Comparison of ENCODE assay signal across 13 cellular contexts in the genomic region with DNA sequence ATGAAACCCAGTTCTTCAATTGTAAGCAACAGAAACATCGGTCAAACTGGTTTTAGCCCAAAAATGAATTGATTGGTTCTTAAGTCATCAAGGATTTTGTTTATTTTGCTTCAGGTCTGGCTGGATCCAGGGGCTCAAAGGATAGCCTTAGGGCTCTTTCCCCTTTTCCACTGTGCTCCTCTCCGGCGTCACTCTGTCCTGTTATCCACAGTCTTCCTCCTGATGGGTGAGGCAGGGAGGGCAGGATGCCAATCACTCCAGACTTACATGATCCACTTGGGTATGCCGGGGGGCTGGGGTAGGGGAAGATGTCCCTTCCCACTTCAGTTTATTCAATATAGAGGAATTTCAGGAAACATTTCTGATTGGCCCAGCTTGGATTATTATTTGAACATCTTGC. TPM values are rescaled to one million over a fixed set of nuclear protein-coding genes. Genes with fewer than 3 reads are reported as not detected.
DNase-seq lines count a peak whose midpoint lies in the region; ATAC-seq and TF ChIP-seq lines count a peak whose summit lies in the region.
"Had no signal": no experiment of that assay in that cellular context is flagged by ENCODE, and none has a peak within 500 bp of the region (broad histone marks: within the 10 kb centered on the region; RNA-seq: fewer than 3 reads in every experiment).

No MANE protein-coding gene starts in this region.

- POLR2A ChIA-PET in CD4-positive, alpha-beta memory T cell (lab: Charles Lee; ENCODE audit: partially characterized antibody) = no interaction called here

- H3K9me3 ChIP-seq in CD4-positive, alpha-beta memory T cell (ENCODE audit: control insufficient read depth in 1 of 2, low read length in 2 of 2) = no peaks in the 10 kb centered on the region
- no peaks in the 10 kb centered on the region for H3K9me3 ChIP-seq in right lobe of liver
- H3K9me3 ChIP-seq in spleen = no peaks in the 10 kb centered on the region

- H3K27ac Mint-ChIP-seq in CD4-positive, alpha-beta memory T cell = peak overlapping the region in 4 of 7 donors; percentile 4 to 39 (median 14)
- H3K27ac Mint-ChIP-seq in Calu3 (ENCODE audit: unreplicated experiment) = peak overlapping the region; percentile 22
- no peak overlapping the region for H3K27ac Mint-ChIP-seq in activated naive CD8-positive, alpha-beta T cell treated with anti-CD3 and anti-CD28 coated beads for 36 hours

- no peak for ATAC-seq in right lobe of liver

- intact Hi-C loops in CD4-positive, alpha-beta memory T cell (cut with micrococcal nuclease) = no loop called here
- intact Hi-C loops in Calu3 (cut with micrococcal nuclease; ENCODE audit: unreplicated experiment) (no loop called here), right lobe of liver (cut with DNase I) (no loop called here), spleen (cut with DNase I; ENCODE audit: low total_unique reads) (no loop called here)

- H3K4me3 ChIP-seq in CD4-positive, alpha-beta memory T cell (ENCODE audit: low read length in 2 of 2) = no peak overlapping the region
- H3K4me3 ChIP-seq in right lobe of liver = no peak overlapping the region
- no peak overlapping the region for H3K4me3 ChIP-seq in spleen

- H3K9me3 Mint-ChIP-seq in CD4-positive, alpha-beta memory T cell = no peaks in the 10 kb centered on the region
- H3K9me3 Mint-ChIP-seq in Calu3 (ENCODE audit: low read depth, unreplicated experiment) = no peaks in the 10 kb centered on the region
- H3K9me3 Mint-ChIP-seq in activated naive CD8-positive, alpha-beta T cell treated with anti-CD3 and anti-CD28 coated beads for 36 hours = no peaks in the 10 kb centered on the region

- WGBS in right lobe of liver (ENCODE audit: insufficient coverage, low coverage, low lambda C conversion rate, missing lambda C conversion rate) = 85% methylated on average over 4 of the region's 4 CpGs
- 94 to 98% (median 95%) methylated on average over 4 of the region's 4 CpGs for WGBS in spleen, 5 donors

- no peak for DNase-seq in CD4-positive, alpha-beta memory T cell
- no peak for DNase-seq in Calu3
- DNase-seq in right lobe of liver = peak in 2 of 3 donors; percentile 22 to 40
- peak; percentile 16 for DNase-seq in spleen
- DNase-seq in HPDE6-E6E7 (ENCODE audit: extremely low spot score) = no peak
- DNase-seq in activated naive CD8-positive, alpha-beta T cell treated with anti-CD3 and anti-CD28 coated beads for 36 hours = no peak
- no peak for DNase-seq in activated CD8-positive, alpha-beta memory T cell treated with anti-CD3 and anti-CD28 coated beads, Interleukin-2, amount 50 U/mL, for 48 hours
- DNase-seq: ACHN, C1 segment of cervical spinal cord, DMS79, NCI-H1694 treated with DMSO at 0.1 percent for 48 hours, SHP77 had no signal

- TF ChIP-seq POLR2A in right lobe of liver (IDR thresholded peaks at IDR 0.05) = no peak
- TF ChIP-seq POLR2A in spleen (IDR thresholded peaks at IDR 0.05) = no peak

- H3K36me3 Mint-ChIP-seq in CD4-positive, alpha-beta memory T cell = peaks cover 37 to 39% of the 10 kb centered on the region in 2 donors
- peaks cover 34% of the 10 kb centered on the region for H3K36me3 Mint-ChIP-seq in Calu3 (ENCODE audit: insufficient read depth, unreplicated experiment)
- H3K36me3 Mint-ChIP-seq in activated naive CD8-positive, alpha-beta T cell treated with anti-CD3 and anti-CD28 coated beads for 36 hours = peaks cover 16% of the 10 kb centered on the region

- H3K27me3 ChIP-seq in CD4-positive, alpha-beta memory T cell (ENCODE audit: insufficient read depth, low read length) = no peaks in the 10 kb centered on the region
- H3K27me3 ChIP-seq in right lobe of liver (no peaks in the 10 kb centered on the region), spleen (replicated peaks in 1 of 7) (no peaks in the 10 kb centered on the region)

- TF ChIP-seq CTCF in Calu3 (IDR thresholded peaks at IDR 0.05; ENCODE audit: unreplicated experiment) (no peak), right lobe of liver (IDR thresholded peaks at IDR 0.05) (no peak), spleen (IDR thresholded peaks at IDR 0.05 in 8 of 11, conservative IDR thresholded peaks at IDR 0.05 in 3 of 11) (no peak)

- peaks cover 23% of the 10 kb centered on the region for H3K36me3 ChIP-seq in CD4-positive, alpha-beta memory T cell (ENCODE audit: insufficient read depth, low read length)
- H3K36me3 ChIP-seq in right lobe of liver (peaks cover 0 to 21% (median 1%) of the 10 kb centered on the region in 4 donors), spleen (peaks cover 0 to 53% (median 40%) of the 10 kb centered on the region in 6 donors)

- no TSS peak for BruUV-seq in Calu3 (replicated peaks; lab: Mats Ljungman, UMichigan)

- peaks cover 0 to 3% (median 0%) of the 10 kb centered on the region in 4 donors for H3K4me1 Mint-ChIP-seq in CD4-positive, alpha-beta memory T cell
- no peaks in the 10 kb centered on the region for H3K4me1 Mint-ChIP-seq in Calu3 (ENCODE audit: low read depth, unreplicated experiment)
- no peaks in the 10 kb centered on the region for H3K4me1 Mint-ChIP-seq in activated naive CD8-positive, alpha-beta T cell treated with anti-CD3 and anti-CD28 coated beads for 36 hours

- CTCF ChIA-PET in CD4-positive, alpha-beta memory T cell (lab: Charles Lee; ENCODE audit: partially characterized antibody) = no interaction called here
- CTCF ChIA-PET in Calu3 (lab: Charles Lee) = interaction anchor here (0.9 kb wide), 1 partner anchor 11 kb away, joined by 3 read pairs; no protein-coding TSS in a partner anchor

- no peaks in the 10 kb centered on the region for H3K4me1 ChIP-seq in CD4-positive, alpha-beta memory T cell (ENCODE audit: insufficient read depth, low read length)
- H3K4me1 ChIP-seq in right lobe of liver (no peaks in the 10 kb centered on the region), spleen (peaks cover 0 to 9% (median 0%) of the 10 kb centered on the region in 6 donors)

- H3K4me3 Mint-ChIP-seq in CD4-positive, alpha-beta memory T cell = no peak overlapping the region
- no peak overlapping the region for H3K4me3 Mint-ChIP-seq in Calu3 (ENCODE audit: low read depth, unreplicated experiment)
- no peak overlapping the region for H3K4me3 Mint-ChIP-seq in activated naive CD8-positive, alpha-beta T cell treated with anti-CD3 and anti-CD28 coated beads for 36 hours

- H3K27ac ChIP-seq in CD4-positive, alpha-beta memory T cell (ENCODE audit: low read depth, low read length) = no peak overlapping the region
- H3K27ac ChIP-seq in right lobe of liver (no peak overlapping the region), spleen (no peak overlapping the region)
- H3K27ac ChIP-seq: KMS-11 had no signal

- H3K27me3 Mint-ChIP-seq in CD4-positive, alpha-beta memory T cell = no peaks in the 10 kb centered on the region
- no peaks in the 10 kb centered on the region for H3K27me3 Mint-ChIP-seq in Calu3 (ENCODE audit: unreplicated experiment)
- H3K27me3 Mint-ChIP-seq in activated naive CD8-positive, alpha-beta T cell treated with anti-CD3 and anti-CD28 coated beads for 36 hours = no peaks in the 10 kb centered on the region

RNA-seq across cellular contexts. Expression of a gene that starts 40.0 kb away (rescaled TPM):
- 10 to 100 TPM; 18.7 to 20.7 TPM for total RNA-seq in CD4-positive, alpha-beta memory T cell
- polyA plus RNA-seq in CD4-positive, alpha-beta memory T cell = 1 to 10 TPM; 1.1 to 5.3 TPM
- total RNA-seq in Calu3 (2022) (30.5 and 32.7 TPM in 2 replicates), right lobe of liver (1 to 10 TPM; 1.5 to 3.1 (median 2.4) TPM), spleen (10 to 100 TPM; 11.9 to 16.6 (median 12.5) TPM)
- 1 to 10 TPM; 2.2 to 4.0 (median 2.2) TPM for polyA plus RNA-seq in spleen
- total RNA-seq in activated naive CD8-positive, alpha-beta T cell treated with anti-CD3 and anti-CD28 coated beads for 36 hours = 10 to 100 TPM; 86.9 to 87.2 TPM

RNA-seq across cellular contexts. Expression of a gene that starts 40.1 kb away (rescaled TPM):
- total RNA-seq in CD4-positive, alpha-beta memory T cell = 10 to 100 TPM; 19.7 to 20.8 TPM
- 10 to 100 TPM; 13.0 to 17.8 TPM for polyA plus RNA-seq in CD4-positive, alpha-beta memory T cell
- total RNA-seq in Calu3 (2022) (79.9 and 87.3 TPM in 2 replicates), right lobe of liver (10 to 100 TPM; 24.2 to 40.2 (median 28.7) TPM), spleen (10 to 100 TPM; 19.5 to 26.3 (median 21.5) TPM)
- 1 to 10 TPM; 3.8 to 7.5 (median 4.7) TPM for polyA plus RNA-seq in spleen
- 10 to 100 TPM; 64.0 to 65.7 TPM for total RNA-seq in activated naive CD8-positive, alpha-beta T cell treated with anti-CD3 and anti-CD28 coated beads for 36 hours

RNA-seq across cellular contexts. Expression of a gene that starts 58.0 kb away (rescaled TPM):
- 10 to 100 TPM; 36.4 to 40.7 TPM for total RNA-seq in CD4-positive, alpha-beta memory T cell
- polyA plus RNA-seq in CD4-positive, alpha-beta memory T cell = 10 to 100 TPM; 33.4 to 37.0 TPM
- total RNA-seq in Calu3 (2022) (95.3 and 104 TPM in 2 replicates), right lobe of liver (10 to 100 TPM; 26.9 to 33.9 (median 30.5) TPM), spleen (10 to 100 TPM; 33.6 to 58.3 (median 42.7) TPM)
- 10 to 100 TPM; 12.0 to 13.7 (median 13.3) TPM for polyA plus RNA-seq in spleen
- 10 to 100 TPM; 39.2 to 42.5 TPM for total RNA-seq in activated naive CD8-positive, alpha-beta T cell treated with anti-CD3 and anti-CD28 coated beads for 36 hours

Comparison
In these comparisons a context has a peak if more than half of its experiments do, and no peak if none do; other contexts are left out.
1. DNase-seq: peak in right lobe of liver (2 of 3) and spleen (single experiment); none in CD4-positive, alpha-beta memory T cell (0 of 5), Calu3 (single experiment), HPDE6-E6E7 (single experiment), activated naive CD8-positive, alpha-beta T cell treated with anti-CD3 and anti-CD28 coated beads for 36 hours (single experiment) and activated CD8-positive, alpha-beta memory T cell treated with anti-CD3 and anti-CD28 coated beads, Interleukin-2, amount 50 U/mL, for 48 hours (single experiment).